1 cellular context compared by ENCODE assay signal in genomic region chr6:30907290-30907757, GRCh38.
TF ChIP-seq lines count a peak whose summit lies in the region.

No MANE protein-coding gene starts in this region.

TF ChIP-seq in K562, 482 proteins besides CTCF, POLR2A, EP300 and RAD21:
- 0 out of 2 replicates have a peak, but pooled peaks have one; percentile 8 for TF ChIP-seq PHB2 (IDR thresholded peaks at IDR 0.05; ENCODE audit: low read depth)
- peak; percentile 5; the same call in 1 of the 2 replicates for TF ChIP-seq E2F3 (CRISPR knock-in tag; IDR thresholded peaks at IDR 0.05)
- TF ChIP-seq CEBPG (CRISPR knock-in tag; IDR thresholded peaks at IDR 0.05): peak; percentile 9; the same call in 1 of the 2 replicates
- peak in 1 of 2 experiments; percentile 5; a peak in 1 of 4 replicates for TF ChIP-seq CEBPG (tag; conservative IDR thresholded peaks at IDR 0.05 in 1 of 2, IDR thresholded peaks at IDR 0.05 in 1 of 2)
- peak; percentile 52 for TF ChIP-seq CEBPB (tag; IDR thresholded peaks at IDR 0.05)
- TF ChIP-seq MBD1 (CRISPR knock-in tag; IDR thresholded peaks at IDR 0.05): 0 out of 2 replicates have a peak, but pooled peaks have one; percentile 18
- TF ChIP-seq MTA2 (IDR thresholded peaks at IDR 0.05; ENCODE audit: low read depth): 0 out of 2 replicates have a peak, but pooled peaks have one; percentile 7
- peak in 1 of 2 experiments; percentile 70; a peak in 1 of 4 replicates for TF ChIP-seq FOXA3 (CRISPR knock-in tag; conservative IDR thresholded peaks at IDR 0.05 in 1 of 2, IDR thresholded peaks at IDR 0.05 in 1 of 2)
- peak; percentile 50 to 80; a peak in 3 of 4 replicates for TF ChIP-seq MLLT1 (IDR thresholded peaks at IDR 0.05)
- 0 out of 2 replicates have a peak, but pooled peaks have one; percentile 59 for TF ChIP-seq GTF2A2 (tag; IDR thresholded peaks at IDR 0.05)
- 0 out of 2 replicates have a peak, but pooled peaks have one; percentile 36 for TF ChIP-seq MTF1 (CRISPR knock-in tag; IDR thresholded peaks at IDR 0.05; ENCODE audit: borderline replicate concordance)
- TF ChIP-seq BACH1 (tag; IDR thresholded peaks at IDR 0.05): 0 out of 2 replicates have a peak, but pooled peaks have one; percentile 16
- peak; percentile 87; the same call in 1 of the 2 replicates for TF ChIP-seq TRIM25 (IDR thresholded peaks at IDR 0.05; ENCODE audit: borderline replicate concordance)
- peak; percentile 6 for TF ChIP-seq CHD1 (IDR thresholded peaks at IDR 0.05; ENCODE audit: low read length)
- 0 out of 2 replicates have a peak, but pooled peaks have one; percentile 11 for TF ChIP-seq ELF1 (tag; IDR thresholded peaks at IDR 0.05)
